1 cellular context compared by ENCODE assay signal in the genomic region with DNA sequence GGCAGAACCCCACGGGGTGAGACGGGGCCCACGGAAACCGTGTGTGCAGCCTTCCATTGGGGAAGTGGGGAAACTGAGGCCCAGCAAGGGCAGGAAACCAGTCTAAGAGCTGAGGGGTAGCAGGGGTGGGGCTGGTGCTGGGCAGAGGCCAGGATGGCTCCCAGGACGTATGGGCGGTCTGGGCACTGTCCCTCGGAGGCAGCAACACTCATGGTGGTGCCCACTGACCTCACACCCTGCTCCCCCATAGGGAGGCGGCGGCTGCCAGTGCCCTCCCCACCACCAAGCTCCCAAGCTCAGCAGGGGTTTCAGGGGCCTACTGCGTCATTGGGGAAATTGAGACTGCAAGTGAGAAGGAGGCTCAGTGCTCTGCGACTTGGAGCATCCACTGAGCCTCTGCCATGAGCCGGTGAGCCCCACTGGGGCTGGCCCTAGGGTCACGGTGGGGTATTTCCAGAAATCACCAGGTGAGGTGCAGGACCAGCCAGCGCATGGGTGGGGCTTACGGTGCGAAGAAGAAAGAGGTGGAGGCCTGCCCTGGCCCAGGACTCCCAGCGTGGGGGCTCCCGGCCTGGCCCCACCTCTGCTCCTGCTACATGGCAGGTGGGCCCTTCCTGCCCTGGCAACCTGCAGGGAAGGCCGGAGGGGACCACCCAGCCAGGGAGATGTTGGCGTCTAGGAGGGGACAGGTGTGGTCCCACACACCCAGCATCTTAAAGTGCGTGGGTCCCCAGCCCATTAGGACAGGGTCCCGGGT.
TF ChIP-seq lines count a peak whose summit lies in the region.

No MANE protein-coding gene starts in this region.

TF ChIP-seq in neural cell, 6 proteins besides CTCF, POLR2A, EP300 and RAD21:
- no peak for TF ChIP-seq TAF1 (IDR thresholded peaks at IDR 0.05; ENCODE audit: low read depth)
- TF ChIP-seq POLR2AphosphoS5 (IDR thresholded peaks at IDR 0.05): no peak
- TF ChIP-seq EZH2 (IDR thresholded peaks at IDR 0.05; ENCODE audit: borderline replicate concordance, insufficient read depth, low read length, poor library complexity, severe bottlenecking): no peak
- no peak for TF ChIP-seq MXI1 (conservative IDR thresholded peaks at IDR 0.05; ENCODE audit: poor library complexity, severe bottlenecking)
- TF ChIP-seq, protein P1, sequence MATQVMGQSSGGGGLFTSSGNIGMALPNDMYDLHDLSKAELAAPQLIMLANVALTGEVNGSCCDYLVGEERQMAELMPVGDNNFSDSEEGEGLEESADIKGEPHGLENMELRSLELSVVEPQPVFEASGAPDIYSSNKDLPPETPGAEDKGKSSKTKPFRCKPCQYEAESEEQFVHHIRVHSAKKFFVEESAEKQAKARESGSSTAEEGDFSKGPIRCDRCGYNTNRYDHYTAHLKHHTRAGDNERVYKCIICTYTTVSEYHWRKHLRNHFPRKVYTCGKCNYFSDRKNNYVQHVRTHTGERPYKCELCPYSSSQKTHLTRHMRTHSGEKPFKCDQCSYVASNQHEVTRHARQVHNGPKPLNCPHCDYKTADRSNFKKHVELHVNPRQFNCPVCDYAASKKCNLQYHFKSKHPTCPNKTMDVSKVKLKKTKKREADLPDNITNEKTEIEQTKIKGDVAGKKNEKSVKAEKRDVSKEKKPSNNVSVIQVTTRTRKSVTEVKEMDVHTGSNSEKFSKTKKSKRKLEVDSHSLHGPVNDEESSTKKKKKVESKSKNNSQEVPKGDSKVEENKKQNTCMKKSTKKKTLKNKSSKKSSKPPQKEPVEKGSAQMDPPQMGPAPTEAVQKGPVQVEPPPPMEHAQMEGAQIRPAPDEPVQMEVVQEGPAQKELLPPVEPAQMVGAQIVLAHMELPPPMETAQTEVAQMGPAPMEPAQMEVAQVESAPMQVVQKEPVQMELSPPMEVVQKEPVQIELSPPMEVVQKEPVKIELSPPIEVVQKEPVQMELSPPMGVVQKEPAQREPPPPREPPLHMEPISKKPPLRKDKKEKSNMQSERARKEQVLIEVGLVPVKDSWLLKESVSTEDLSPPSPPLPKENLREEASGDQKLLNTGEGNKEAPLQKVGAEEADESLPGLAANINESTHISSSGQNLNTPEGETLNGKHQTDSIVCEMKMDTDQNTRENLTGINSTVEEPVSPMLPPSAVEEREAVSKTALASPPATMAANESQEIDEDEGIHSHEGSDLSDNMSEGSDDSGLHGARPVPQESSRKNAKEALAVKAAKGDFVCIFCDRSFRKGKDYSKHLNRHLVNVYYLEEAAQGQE (IDR thresholded peaks at IDR 0.05; ENCODE audit: borderline replicate concordance): no peak
- no peak for TF ChIP-seq SMC3 (conservative IDR thresholded peaks at IDR 0.05; ENCODE audit: poor library complexity)
